Comparison of ENCODE assay signal across 8 cellular contexts in the genomic region with DNA sequence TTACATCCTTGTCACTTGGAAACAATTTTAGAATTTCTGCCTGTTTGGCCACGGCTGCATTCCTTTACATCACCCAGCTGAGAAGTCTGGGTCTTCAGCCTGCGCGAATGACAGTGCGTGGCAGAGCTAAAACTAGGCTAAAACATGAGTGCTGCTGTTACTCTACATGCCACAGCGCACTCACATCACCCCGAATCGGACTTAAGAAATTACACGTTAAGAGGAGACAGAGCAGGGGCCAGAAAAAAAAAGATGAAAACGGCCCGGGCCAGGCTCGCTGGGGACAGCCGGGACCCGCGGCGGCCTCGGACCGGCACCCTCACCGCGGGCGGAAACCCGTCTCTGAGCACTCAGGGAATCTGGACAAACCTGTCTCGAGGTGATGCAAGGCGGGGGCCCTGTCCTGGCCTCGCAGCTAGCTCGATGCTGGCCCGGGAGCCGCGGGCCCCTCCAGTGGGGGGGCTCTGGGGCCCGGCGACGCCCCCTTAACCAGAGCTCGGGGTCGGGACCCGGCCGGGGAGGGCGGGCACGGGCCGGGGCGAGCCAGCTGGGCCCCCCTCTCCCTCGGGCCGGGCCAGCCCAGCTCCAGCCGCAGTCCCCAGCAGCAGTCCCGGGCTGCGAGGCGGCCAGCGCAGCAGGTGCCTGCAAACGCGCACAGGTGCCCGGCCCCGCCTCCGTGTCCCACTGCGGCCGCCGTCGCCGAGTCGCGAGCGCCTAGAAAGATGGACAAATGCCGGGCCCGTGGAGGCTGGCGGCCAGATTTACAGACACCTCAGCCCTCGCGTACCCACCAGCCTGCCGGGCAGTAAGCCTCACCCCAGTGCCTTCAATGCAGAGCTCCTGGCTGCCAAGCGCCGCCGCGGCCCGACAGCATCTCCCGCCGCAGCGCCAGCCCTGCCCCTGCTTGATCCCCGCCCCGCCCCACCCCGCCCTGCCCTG. TPM values are rescaled to one million over a fixed set of nuclear protein-coding genes. Genes with fewer than 3 reads are reported as not detected.
DNase-seq lines count a peak whose midpoint lies in the region; ATAC-seq and TF ChIP-seq lines count a peak whose summit lies in the region.

A gene (minus strand): TSS at position 879 of the 939 bp plus-strand sequence. CDS start 2,950 bp downstream, outside the sequence.

- no peaks in the 10 kb centered on the region for H3K9me3 ChIP-seq in HAP-1
- no peaks in the 10 kb centered on the region for H3K9me3 ChIP-seq in MG63
- no peaks in the 10 kb centered on the region for H3K9me3 ChIP-seq in mucosa of descending colon
- H3K9me3 ChIP-seq in stomach: no peaks in the 10 kb centered on the region

- 0 to 2% (median 1%) methylated on average over 34 to 76 of the region's 76 CpGs for WGBS in stomach, 5 donors

- peaks cover 43% of the 10 kb centered on the region for H3K36me3 Mint-ChIP-seq in activated CD4-positive, alpha-beta memory T cell treated with anti-CD3 and anti-CD28 coated beads, Interleukin-2, amount 10 ng/mL, durations not matched to agents 7 days and 5 days (ENCODE audit: low read depth)

- H3K27me3 ChIP-seq in HAP-1 (ENCODE audit: low read depth) (no peaks in the 10 kb centered on the region), MG63 (no peaks in the 10 kb centered on the region), stomach (no peaks in the 10 kb centered on the region)

- TF ChIP-seq EP300 in stomach (IDR thresholded peaks at IDR 0.05): no peak

- POLR2A ChIA-PET in activated CD4-positive, alpha-beta memory T cell treated with anti-CD3 and anti-CD28 coated beads, Interleukin-2, amount 10 ng/mL, durations not matched to agents 7 days and 5 days (lab: Charles Lee): interaction anchor here (0.9 to 7.2 kb wide), 18 partner anchors 9 to 1427 kb away, joined by 3 to 125 read pairs (median 6); a partner anchor contains a TSS

- H3K36me3 ChIP-seq in HAP-1 (replicated peaks) (no peaks in the 10 kb centered on the region), MG63 (peaks cover 3% of the 10 kb centered on the region; the same call in 1 of the 2 replicates), mucosa of descending colon (ENCODE audit: low read depth) (no peaks in the 10 kb centered on the region), stomach (peaks cover 13 to 20% (median 19%) of the 10 kb centered on the region in 4 donors)

- peak; percentile 60 for ATAC-seq in mucosa of descending colon

- H3K4me1 Mint-ChIP-seq in activated CD4-positive, alpha-beta memory T cell treated with anti-CD3 and anti-CD28 coated beads, Interleukin-2, amount 10 ng/mL, durations not matched to agents 7 days and 5 days: peaks cover 62% of the 10 kb centered on the region

- H3K27ac ChIP-seq in stomach: peak within 1 kb of the TSS; percentile 95 to 98 (median 96)

- H3K4me1 ChIP-seq in HAP-1: peaks cover 13% of the 10 kb centered on the region
- H3K4me1 ChIP-seq in mucosa of descending colon (ENCODE audit: low read depth): peaks cover 33% of the 10 kb centered on the region
- peaks cover 28 to 36% (median 32%) of the 10 kb centered on the region in 4 donors for H3K4me1 ChIP-seq in stomach

- CTCF ChIA-PET in activated CD4-positive, alpha-beta memory T cell treated with anti-CD3 and anti-CD28 coated beads, Interleukin-2, amount 10 ng/mL, durations not matched to agents 7 days and 5 days (lab: Charles Lee): interaction anchor here (1.0 to 3.3 kb wide), 5 partner anchors 13 to 448 kb away, joined by 3 to 17 read pairs (median 4); a partner anchor contains a TSS

- H3K27ac Mint-ChIP-seq in activated CD4-positive, alpha-beta memory T cell treated with anti-CD3 and anti-CD28 coated beads, Interleukin-2, amount 10 ng/mL, durations not matched to agents 7 days and 5 days: peak within 1 kb of the TSS; percentile 92

- intact Hi-C loops in mucosa of descending colon (cut with DNase I, micrococcal nuclease): no loop called here
- intact Hi-C loops in stomach (cut with DNase I; ENCODE audit: low total_unique reads): loop anchor here (5.0 kb wide), 1 partner anchor 70 kb away; a partner anchor contains a TSS

- in situ Hi-C loops in GM13976 (cut with MboI; ENCODE audit: low sequenced_read_pairs, unreplicated experiment) (no loop called here), HAP-1 (cut with MboI; ENCODE audit: low sequenced_read_pairs) (no loop called here)

- DNase-seq in GM13976 (ENCODE audit: low spot score): peak; percentile 73
- DNase-seq in HAP-1 (ENCODE audit: low spot score in 2 of 2): peak in 1 of 2 experiments; percentile 24
- DNase-seq in MG63: peak; percentile 40
- peak; percentile 53 for DNase-seq in activated CD4-positive, alpha-beta memory T cell treated with anti-CD3 and anti-CD28 coated beads, Interleukin-2, amount 10 ng/mL, durations not matched to agents 7 days and 5 days
- no peak for DNase-seq in epithelial cell of proximal tubule (ENCODE audit: low read depth)
- peak; percentile 75 to 81 (median 80) for DNase-seq in mucosa of descending colon
- peak; percentile 79 for DNase-seq in stomach
- DNase-seq in NCI-H1092 (lab: John Stamatoyannopoulos, UW): no peak

- peak within 1 kb of the TSS; percentile 99 for H3K4me3 Mint-ChIP-seq in activated CD4-positive, alpha-beta memory T cell treated with anti-CD3 and anti-CD28 coated beads, Interleukin-2, amount 10 ng/mL, durations not matched to agents 7 days and 5 days

- H3K4me3 ChIP-seq in HAP-1 (peak within 1 kb of the TSS; percentile 80), MG63 (peak within 1 kb of the TSS; percentile 85), epithelial cell of proximal tubule (ENCODE audit: low read depth, low read length) (peak within 1 kb of the TSS; percentile 81), mucosa of descending colon (peak within 1 kb of the TSS; percentile 78), stomach (peak within 1 kb of the TSS; percentile 88 to 98 (median 90))

- no peaks in the 10 kb centered on the region for H3K27me3 Mint-ChIP-seq in activated CD4-positive, alpha-beta memory T cell treated with anti-CD3 and anti-CD28 coated beads, Interleukin-2, amount 10 ng/mL, durations not matched to agents 7 days and 5 days

- H3K9me3 Mint-ChIP-seq in activated CD4-positive, alpha-beta memory T cell treated with anti-CD3 and anti-CD28 coated beads, Interleukin-2, amount 10 ng/mL, durations not matched to agents 7 days and 5 days: no peaks in the 10 kb centered on the region

- no peak for TF ChIP-seq POLR2A in stomach (IDR thresholded peaks at IDR 0.05)

- TF ChIP-seq CTCF in GM13976 (IDR thresholded peaks at IDR 0.05; ENCODE audit: borderline replicate concordance, control extremely low read depth, extremely low read depth, insufficient read depth, missing control alignments): no peak
- no peak for TF ChIP-seq CTCF in epithelial cell of proximal tubule (conservative IDR thresholded peaks at IDR 0.05; ENCODE audit: low read depth, low read length)
- no peak for TF ChIP-seq CTCF in mucosa of descending colon (IDR thresholded peaks at IDR 0.05)
- TF ChIP-seq CTCF in stomach (IDR thresholded peaks at IDR 0.05): no peak

RNA-seq across cellular contexts. Expression of the gene that starts here (rescaled TPM):
- 22.6 and 31.2 TPM in 2 replicates for total RNA-seq in MG63 (2014; rRNA removed; shearing (Covaris generic); ENCODE audit: low replicate concordance)
- total RNA-seq in activated CD4-positive, alpha-beta memory T cell treated with anti-CD3 and anti-CD28 coated beads, Interleukin-2, amount 10 ng/mL, durations not matched to agents 7 days and 5 days: 10 to 100 TPM; 53.3 to 57.0 TPM
- 16.9 and 20.5 TPM in 2 replicates for total RNA-seq in epithelial cell of proximal tubule
- total RNA-seq in mucosa of descending colon: 10 to 100 TPM; 28.1 to 54.4 (median 37.6) TPM
- 10 to 100 TPM; 15.2 to 34.9 (median 22.7) TPM for total RNA-seq in stomach
- polyA plus RNA-seq in stomach: 10 to 100 TPM; 12.5 to 16.3 (median 13.8) TPM

Comparison
In these comparisons a context has a peak if more than half of its experiments do, and no peak if none do; other contexts are left out.
1. DNase-seq: peak in GM13976 (single experiment), MG63 (single experiment), activated CD4-positive, alpha-beta memory T cell treated with anti-CD3 and anti-CD28 coated beads, Interleukin-2, amount 10 ng/mL, durations not matched to agents 7 days and 5 days (single experiment), mucosa of descending colon (3 of 3) and stomach (single experiment); none in epithelial cell of proximal tubule (single experiment) and NCI-H1092 (single experiment).
2. Peak in every context shown above with its lines, with median percentiles within 50 percentile points of each other: H3K4me3 ChIP-seq.